In the genomic region with DNA sequence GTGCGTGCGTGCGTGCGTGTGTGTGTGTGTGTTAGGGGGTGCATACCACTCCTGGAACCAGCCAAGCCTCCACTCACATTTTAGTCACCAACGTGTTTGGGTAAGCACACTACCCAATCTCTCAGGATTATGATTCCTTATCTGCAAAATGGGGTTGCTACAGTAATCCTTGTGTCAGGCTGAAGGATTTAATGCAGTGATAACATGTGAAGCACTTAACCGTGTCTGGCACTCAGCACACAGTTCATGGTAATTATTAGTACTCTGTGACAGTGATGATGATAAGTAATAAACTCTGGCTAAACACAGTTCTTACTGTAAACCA, we compare ENCODE assay signal across 15 cellular contexts. TPM values are rescaled to one million over a fixed set of nuclear protein-coding genes. Genes with fewer than 3 reads are reported as not detected.
DNase-seq lines count a peak whose midpoint lies in the region; ATAC-seq, FAIRE-seq and TF ChIP-seq lines count a peak whose summit lies in the region.
"Had no signal": no experiment of that assay in that cellular context is flagged by ENCODE, and none has a peak within 500 bp of the region (broad histone marks: within the 10 kb centered on the region; RNA-seq: fewer than 3 reads in every experiment).

No MANE protein-coding gene starts in this region.

- H3K36me3 ChIP-seq in Caco-2 (ENCODE audit: control insufficient read depth, insufficient read depth, low read length) (peaks cover 4% of the 10 kb centered on the region), Loucy (ENCODE audit: insufficient read depth, low read length) (no peaks in the 10 kb centered on the region), K562 (ENCODE audit: control insufficient read depth, insufficient read depth, low read length) (peaks cover 41% of the 10 kb centered on the region), BE2C (peaks cover 16% of the 10 kb centered on the region), HAP-1 (replicated peaks) (peaks cover 46% of the 10 kb centered on the region)

- in situ Hi-C loops in K562 (cut with MboI) (loop anchor here (25.0 kb wide), 1 partner anchor 800 kb away; no protein-coding TSS in a partner anchor), HAP-1 (cut with MboI; ENCODE audit: low sequenced_read_pairs) (no loop called here)

- TF ChIP-seq CTCF in Caco-2 (IDR thresholded peaks at IDR 0.05; ENCODE audit: insufficient read depth in 1 of 2, low read depth in 1 of 2, low read length in 1 of 2, severe bottlenecking in 1 of 2, unreplicated experiment in 1 of 2): no peak
- TF ChIP-seq CTCF in Loucy (conservative IDR thresholded peaks at IDR 0.05; ENCODE audit: low read length): no peak
- TF ChIP-seq CTCF in K562 (IDR thresholded peaks at IDR 0.05 in 2 of 3, conservative IDR thresholded peaks at IDR 0.05 in 1 of 3; ENCODE audit: insufficient read depth in 2 of 3, low read depth in 1 of 3, low read length in 3 of 3): no peak
- TF ChIP-seq CTCF in mesothelial cell of epicardium (IDR thresholded peaks at IDR 0.05; ENCODE audit: unreplicated experiment): no peak
- no peak for TF ChIP-seq CTCF in BE2C (IDR thresholded peaks at IDR 0.05; ENCODE audit: low read depth, low read length)

- intact Hi-C loops in Caco-2 (cut with micrococcal nuclease; ENCODE audit: unreplicated experiment) (loop anchor here (1.0 to 5.0 kb wide), 5 partner anchors 12 to 385 kb away; no protein-coding TSS in a partner anchor), K562 (cut with micrococcal nuclease) (loop anchor here (1.0 to 10.0 kb wide), 7 partner anchors 90 to 785 kb away; no protein-coding TSS in a partner anchor)

- H3F3A ChIP-seq in Loucy (ENCODE audit: low read depth): no peaks in the 10 kb centered on the region

- H3K79me2 ChIP-seq in Loucy (ENCODE audit: insufficient read depth, low read length) (no peaks in the 10 kb centered on the region), K562 (ENCODE audit: control insufficient read depth, insufficient read depth, low read length) (no peaks in the 10 kb centered on the region)

- H3K4me1 Mint-ChIP-seq in Caco-2 (ENCODE audit: low read depth, unreplicated experiment): peaks cover 15% of the 10 kb centered on the region
- peaks cover 18% of the 10 kb centered on the region for H3K4me1 Mint-ChIP-seq in mesothelial cell of epicardium

- H3K27ac ChIP-seq in K562 (ENCODE audit: extremely low read depth, low read depth, low read length): no peak overlapping the region
- H3K27ac ChIP-seq: SK-N-MC had no signal

- CTCF ChIA-PET in Caco-2 (lab: Charles Lee): interaction anchor here (0.6 to 2.0 kb wide), 8 partner anchors 9 to 352 kb away, joined by 3 to 20 read pairs (median 7); no protein-coding TSS in a partner anchor
- CTCF ChIA-PET in K562 (lab: Yijun Ruan, JAX; ENCODE audit: low intra/inter-chr PET ratio): interaction anchor here (1.0 to 4.3 kb wide), 6 partner anchors 145 to 785 kb away, joined by 3 to 44 read pairs (median 10); no protein-coding TSS in a partner anchor

- POLR2A ChIA-PET in Caco-2 (lab: Charles Lee) (interaction anchor here (0.7 kb wide), 1 partner anchor 293 kb away, joined by 3 read pairs; no protein-coding TSS in a partner anchor), K562 (lab: Yijun Ruan, JAX) (interaction anchor here (1.3 kb wide), 1 partner anchor 324 kb away, joined by 3 read pairs; no protein-coding TSS in a partner anchor)

- no peaks in the 10 kb centered on the region for H3K27me3 Mint-ChIP-seq in Caco-2 (ENCODE audit: insufficient read depth, unreplicated experiment)
- no peaks in the 10 kb centered on the region for H3K27me3 Mint-ChIP-seq in mesothelial cell of epicardium (ENCODE audit: low read depth)

- H3K9ac ChIP-seq in Loucy (ENCODE audit: low read depth, low read length, poor library complexity, severe bottlenecking) (no peak overlapping the region), K562 (ENCODE audit: insufficient read depth in 1 of 2, low read depth in 2 of 2, low read length in 2 of 2) (no peak overlapping the region)

- H3K9me3 Mint-ChIP-seq in Caco-2 (ENCODE audit: unreplicated experiment): no peaks in the 10 kb centered on the region
- H3K9me3 Mint-ChIP-seq in mesothelial cell of epicardium: no peaks in the 10 kb centered on the region

- H2AFZ ChIP-seq in Loucy (ENCODE audit: low read length) (peak overlapping the region; percentile 83), K562 (ENCODE audit: low read depth, low read length) (peak overlapping the region; percentile 37; the same call in 1 of the 2 replicates)

- no peak for TF ChIP-seq EP300 in K562 (IDR thresholded peaks at IDR 0.05; ENCODE audit: low read length)

- peaks cover 84% of the 10 kb centered on the region for H3K36me3 Mint-ChIP-seq in Caco-2 (ENCODE audit: insufficient read depth, unreplicated experiment)
- peaks cover 26% of the 10 kb centered on the region for H3K36me3 Mint-ChIP-seq in mesothelial cell of epicardium

- no peak for TF ChIP-seq POLR2A in K562 (conservative IDR thresholded peaks at IDR 0.05)

- H4K20me1 ChIP-seq in Loucy (ENCODE audit: insufficient read depth, low read length, poor library complexity, severe bottlenecking) (no peaks in the 10 kb centered on the region), K562 (replicated peaks; ENCODE audit: control insufficient read depth, insufficient read depth, low read length) (no peaks in the 10 kb centered on the region)

- peak overlapping the region; percentile 73 for H3K27ac Mint-ChIP-seq in Caco-2 (ENCODE audit: unreplicated experiment)
- H3K27ac Mint-ChIP-seq in mesothelial cell of epicardium: peak overlapping the region; percentile 92

- BruUV-seq in Caco-2 (replicated peaks; lab: Mats Ljungman, UMichigan) (no TSS peak), K562 (replicated peaks; lab: Mats Ljungman, UMichigan) (no TSS peak)

- no peak overlapping the region for H3K4me3 Mint-ChIP-seq in Caco-2 (ENCODE audit: unreplicated experiment)
- H3K4me3 Mint-ChIP-seq in mesothelial cell of epicardium: no peak overlapping the region

- no peaks in the 10 kb centered on the region for H3K9me1 ChIP-seq in K562 (ENCODE audit: control insufficient read depth, insufficient read depth, low read length)

- H3K9me3 ChIP-seq in Caco-2: no peaks in the 10 kb centered on the region
- H3K9me3 ChIP-seq in Loucy (ENCODE audit: insufficient read depth, low read depth, low read length): no peaks in the 10 kb centered on the region
- H3K9me3 ChIP-seq in K562 (replicated peaks; ENCODE audit: control insufficient read depth, insufficient read depth, low read depth, low read length): no peaks in the 10 kb centered on the region
- H3K9me3 ChIP-seq in BE2C: no peaks in the 10 kb centered on the region
- H3K9me3 ChIP-seq in HAP-1: no peaks in the 10 kb centered on the region
- H3K9me3 ChIP-seq: A549 had no signal

- peaks cover 33% of the 10 kb centered on the region for H3K4me1 ChIP-seq in Caco-2
- peaks cover 3% of the 10 kb centered on the region for H3K4me1 ChIP-seq in Loucy (ENCODE audit: insufficient read depth, low read length, poor library complexity, severe bottlenecking)
- H3K4me1 ChIP-seq in K562 (replicated peaks in 1 of 2; ENCODE audit: control insufficient read depth in 2 of 2, insufficient read depth in 2 of 2, low read length in 2 of 2): peaks cover 0 to 4% of the 10 kb centered on the region in 2 experiments; a peak in 3 of 5 replicates
- no peaks in the 10 kb centered on the region; the same call in 1 of the 2 replicates for H3K4me1 ChIP-seq in BE2C
- no peaks in the 10 kb centered on the region for H3K4me1 ChIP-seq in HAP-1

- H3K4me2 ChIP-seq in Loucy (ENCODE audit: low read depth, low read length, poor library complexity, severe bottlenecking) (peak overlapping the region; percentile 23), K562 (ENCODE audit: insufficient read depth, low read length) (no peak overlapping the region)
- H3K4me2 ChIP-seq: A549 had no signal

- DNase-seq in Caco-2 (no peak), K562 (ENCODE audit: extremely low read depth in 1 of 4, low spot score in 3 of 4) (no peak), mesothelial cell of epicardium (ENCODE audit: low spot score in 2 of 2, unreplicated experiment in 2 of 2) (no peak), BE2C (no peak), HAP-1 (ENCODE audit: low spot score in 2 of 2) (no peak)
- DNase-seq: GOT3 had no signal

- H3K27me3 ChIP-seq in Caco-2 (replicated peaks; ENCODE audit: control insufficient read depth, insufficient read depth, low read length): no peaks in the 10 kb centered on the region
- H3K27me3 ChIP-seq in Loucy (ENCODE audit: insufficient read depth, low read length, poor library complexity, severe bottlenecking): no peaks in the 10 kb centered on the region
- H3K27me3 ChIP-seq in K562 (ENCODE audit: control insufficient read depth in 2 of 2, insufficient read depth in 2 of 2, low read length in 2 of 2): no peaks in the 10 kb centered on the region
- H3K27me3 ChIP-seq in BE2C: no peaks in the 10 kb centered on the region
- H3K27me3 ChIP-seq in HAP-1 (ENCODE audit: low read depth): no peaks in the 10 kb centered on the region

- 19% methylated on average over 6 of the region's 6 CpGs for WGBS in K562 (ENCODE audit: insufficient coverage, low coverage, missing lambda C conversion rate)

- H3K9me2 ChIP-seq in Loucy (replicated peaks; ENCODE audit: low read depth, low read length): no peaks in the 10 kb centered on the region

- TF ChIP-seq RAD21 in K562 (CRISPR knock-in tag; conservative IDR thresholded peaks at IDR 0.05 in 1 of 2, IDR thresholded peaks at IDR 0.05 in 1 of 2): no peak

- H3K4me3 ChIP-seq in Caco-2 (ENCODE audit: low read depth, low read length) (no peak overlapping the region), Loucy (ENCODE audit: low read length, poor library complexity, severe bottlenecking) (no peak overlapping the region), K562 (no peak overlapping the region), BE2C (ENCODE audit: low read depth, low read length) (no peak overlapping the region), HAP-1 (no peak overlapping the region)
- H3K4me3 ChIP-seq: A549, SK-N-MC had no signal

- ATAC-seq in K562 (no peak; the same call in 2 of the 3 replicates), GM18907 (IDR thresholded peaks at IDR 0.05; ENCODE audit: unreplicated experiment) (no peak), HG03342 (IDR thresholded peaks at IDR 0.05; ENCODE audit: unreplicated experiment) (no peak)

- FAIRE-seq in K562 (lab: Jason Lieb, UNC): no peak
- FAIRE-seq: A549 had no signal

RNA-seq across cellular contexts. Expression of gene CLDN22, which starts 57.3 kb away (rescaled TPM):
- not detected in 2 replicates for total RNA-seq in Caco-2 (2022)
- not detected in 2 replicates for total RNA-seq in K562 (2011; cell fraction: chromatin; rRNA removed; ENCODE audit: low replicate concordance)
- not detected in 2 replicates for total RNA-seq in K562 (2011; cell fraction: nucleolus; rRNA removed)
- not detected in 2 replicates for total RNA-seq in K562 (2011; cell fraction: nucleoplasm; rRNA removed)
- not detected in 2 replicates for total RNA-seq in K562 (2014; rRNA removed)
- total RNA-seq in K562 (2014; rRNA removed; fragmentation: Illumina TruSeq; extraction: Trizol): not detected in 2 replicates
- not detected in 2 replicates for total RNA-seq in K562 (2015; rRNA removed; fragmentation: Illumina TruSeq; extraction: Trizol)
- not detected in 2 replicates for total RNA-seq in K562 (2021)
- polyA plus RNA-seq in K562 (2011; rRNA removed): not detected in 2 replicates
- polyA plus RNA-seq in K562 (2011; cell fraction: cytosol; rRNA removed): not detected in 2 replicates
- polyA plus RNA-seq in K562 (2011; cell fraction: nucleus; rRNA removed): not detected in 2 replicates
- polyA plus RNA-seq in K562 (2012): 0.25 TPM in 1 of 2 replicates, not detected in the other
- not detected in 2 replicates for polyA plus RNA-seq in K562 (2014; fragmentation: Illumina TruSeq; extraction: Trizol)
- under 1 TPM in 1 of 2 experiments, not detected in 1; 0.21 TPM for polyA plus RNA-seq in K562 (2014; fragmentation: Nextera tagmentation; extraction: Ambion mirVana)
- 0.11 TPM in 1 of 2 replicates, not detected in the other for polyA plus RNA-seq in K562 (2014; rRNA removed)
- not detected in 2 replicates for polyA minus RNA-seq in K562 (2011; rRNA and poly(A)+ RNA removed)
- polyA minus RNA-seq in K562 (2011; cell fraction: cytosol; rRNA and poly(A)+ RNA removed): not detected in 2 replicates
- not detected in 2 replicates for polyA minus RNA-seq in K562 (2011; cell fraction: nucleus; rRNA and poly(A)+ RNA removed)
- total RNA-seq in mesothelial cell of epicardium: not detected in 3 replicates
- polyA plus RNA-seq in BE2C (2012; ENCODE audit: insufficient read depth, insufficient read length, low read depth): not detected
- total RNA-seq: Calu3, HT-29, Right ventricle myocardium inferior had no signal
- polyA plus RNA-seq: A549 had no signal

RNA-seq across cellular contexts. Expression of gene CLDN24, which starts 59.5 kb away (rescaled TPM):
- total RNA-seq in Caco-2 (2022): not detected in 2 replicates
- total RNA-seq in K562 (2011; cell fraction: chromatin; rRNA removed; ENCODE audit: low replicate concordance): not detected in 2 replicates
- total RNA-seq in K562 (2011; cell fraction: nucleolus; rRNA removed): not detected in 2 replicates
- not detected in 2 replicates for total RNA-seq in K562 (2011; cell fraction: nucleoplasm; rRNA removed)
- total RNA-seq in K562 (2014; rRNA removed): not detected in 2 replicates
- not detected in 2 replicates for total RNA-seq in K562 (2014; rRNA removed; fragmentation: Illumina TruSeq; extraction: Trizol)
- not detected in 2 replicates for total RNA-seq in K562 (2015; rRNA removed; fragmentation: Illumina TruSeq; extraction: Trizol)
- total RNA-seq in K562 (2021): not detected in 2 replicates
- polyA plus RNA-seq in K562 (2011; rRNA removed): not detected in 2 replicates
- polyA plus RNA-seq in K562 (2011; cell fraction: cytosol; rRNA removed): not detected in 2 replicates
- polyA plus RNA-seq in K562 (2011; cell fraction: nucleus; rRNA removed): not detected in 2 replicates
- not detected in 2 replicates for polyA plus RNA-seq in K562 (2012)
- polyA plus RNA-seq in K562 (2014; fragmentation: Illumina TruSeq; extraction: Trizol): not detected in 2 replicates
- polyA plus RNA-seq in K562 (2014; fragmentation: Nextera tagmentation; extraction: Ambion mirVana): not detected
- not detected in 2 replicates for polyA plus RNA-seq in K562 (2014; rRNA removed)
- not detected in 2 replicates for polyA minus RNA-seq in K562 (2011; rRNA and poly(A)+ RNA removed)
- polyA minus RNA-seq in K562 (2011; cell fraction: cytosol; rRNA and poly(A)+ RNA removed): not detected in 2 replicates
- polyA minus RNA-seq in K562 (2011; cell fraction: nucleus; rRNA and poly(A)+ RNA removed): not detected in 2 replicates
- total RNA-seq in mesothelial cell of epicardium: not detected in 3 replicates
- not detected for polyA plus RNA-seq in BE2C (2012; ENCODE audit: insufficient read depth, insufficient read length, low read depth)
- total RNA-seq: Calu3, HT-29, M059J, Right ventricle myocardium inferior had no signal
- polyA plus RNA-seq: A549 had no signal
